Comparison of ENCODE assay signal across 20 cellular contexts in the genomic region with DNA sequence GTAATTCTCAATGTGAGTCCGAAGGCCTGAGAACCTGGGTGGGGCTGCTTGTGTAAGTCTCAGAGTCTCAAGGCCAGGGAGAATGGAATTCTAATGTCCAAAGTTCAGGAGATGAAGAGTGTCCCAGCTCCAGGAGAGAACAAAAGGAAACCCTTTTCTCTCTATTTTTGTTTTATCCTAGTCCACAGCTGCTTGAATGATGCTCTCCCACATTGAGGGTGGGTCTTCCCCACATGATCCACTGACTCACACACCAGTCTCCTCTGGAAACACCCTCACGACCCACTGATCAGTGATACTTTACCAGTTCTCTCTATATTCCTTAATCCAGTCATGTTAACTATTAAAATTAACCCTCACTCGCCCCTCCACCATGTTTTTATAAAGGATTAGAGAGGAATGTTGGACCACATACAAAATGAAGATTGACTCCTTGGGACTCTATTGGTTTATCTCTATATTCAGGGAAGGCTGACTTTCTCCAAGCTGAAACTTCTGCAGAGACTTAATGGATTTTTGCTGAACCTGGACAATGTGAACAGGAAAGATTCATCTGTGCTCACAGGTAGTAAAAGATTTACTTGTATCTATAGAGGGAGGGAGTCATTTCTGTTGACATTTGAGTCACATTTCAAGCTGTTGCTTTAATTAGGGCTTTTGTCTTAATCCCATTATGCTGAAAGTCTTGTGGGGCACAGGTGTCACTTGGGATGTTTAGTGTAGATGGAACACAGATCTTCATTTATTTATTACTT.
"Had no signal": no experiment of that assay in that cellular context is flagged by ENCODE, and none has a peak within 500 bp of the region (broad histone marks: within the 10 kb centered on the region; RNA-seq: fewer than 3 reads in every experiment).

No MANE protein-coding gene starts in this region.

- H3K4me1 ChIP-seq: foreskin keratinocyte, prostate gland, transverse colon had no signal

- H3K27me3 ChIP-seq: foreskin keratinocyte, ovary, transverse colon had no signal

- H3K27ac ChIP-seq: foreskin keratinocyte, ovary, prostate gland, transverse colon had no signal

- ATAC-seq: activated T-cell treated with anti-CD3 and anti-CD28 coated beads, Interleukin-2, amount 50 U/mL, for 4 hours; foreskin keratinocyte; left cardiac atrium; naive thymus-derived CD4-positive, alpha-beta T cell; right cardiac atrium; stimulated activated memory B cell treated with anti-CD40 and anti-IgM and Interleukin-4, amounts not matched to agents 10 μg/mL and 1 μg/mL and 100 μg/mL, for 72 hours; WTC11 had no signal

- H3K9me3 ChIP-seq: ovary, prostate gland, transverse colon had no signal

- H3K36me3 ChIP-seq: ovary, prostate gland, transverse colon had no signal

- FAIRE-seq: astrocyte, urothelium cell line had no signal

- H3K4me3 ChIP-seq: ovary, prostate gland, transverse colon had no signal

- DNase-seq: activated CD4-positive, alpha-beta T cell treated with anti-CD3 and anti-CD28 coated beads, Interleukin-2, amount 50 U/mL, for 48 hours; activated CD8-positive, alpha-beta memory T cell treated with anti-CD3 and anti-CD28 coated beads, Interleukin-2, amount 50 U/mL, for 48 hours; activated naive CD4-positive, alpha-beta T cell treated with Interleukin-2 at 50 U/mL for 16 hours; activated naive CD8-positive, alpha-beta T cell treated with anti-CD3 and anti-CD28 coated beads for 36 hours; activated T-cell treated with anti-CD3 and anti-CD28 coated beads, Interleukin-2, amount 50 U/mL, for 4 hours; central memory CD4-positive, alpha-beta T cell; dermis blood vessel endothelial cell; effector CD8-positive, alpha-beta T cell; foreskin keratinocyte; left cardiac atrium; naive thymus-derived CD4-positive, alpha-beta T cell; ovary; right cardiac atrium; T-helper 9 cell; transverse colon had no signal
